13 cellular contexts compared by ENCODE assay signal in genomic region chr17:63966646-63967265, GRCh38. TPM values are rescaled to one million over a fixed set of nuclear protein-coding genes. Genes with fewer than 3 reads are reported as not detected.
DNase-seq lines count a peak whose midpoint lies in the region; ATAC-seq lines count a peak whose summit lies in the region.
"Had no signal": no experiment of that assay in that cellular context is flagged by ENCODE, and none has a peak within 500 bp of the region (broad histone marks: within the 10 kb centered on the region; RNA-seq: fewer than 3 reads in every experiment).

No MANE protein-coding gene starts in this region.

- no peak overlapping the region for H3K4me3 Mint-ChIP-seq in activated CD4-positive, alpha-beta T cell treated with anti-CD3 and anti-CD28 coated beads, Interleukin-2, amount 10 ng/mL, durations not matched to agents 7 days and 5 days
- no peak overlapping the region for H3K4me3 Mint-ChIP-seq in activated naive CD4-positive, alpha-beta T cell treated with anti-CD3 and anti-CD28 coated beads, Interleukin-2, amount 10 ng/mL, durations not matched to agents 7 days and 5 days

- no peaks in the 10 kb centered on the region for H3K36me3 Mint-ChIP-seq in activated CD4-positive, alpha-beta T cell treated with anti-CD3 and anti-CD28 coated beads, Interleukin-2, amount 10 ng/mL, durations not matched to agents 7 days and 5 days (ENCODE audit: low read depth)
- H3K36me3 Mint-ChIP-seq in activated naive CD4-positive, alpha-beta T cell treated with anti-CD3 and anti-CD28 coated beads, Interleukin-2, amount 10 ng/mL, durations not matched to agents 7 days and 5 days, result no peaks in the 10 kb centered on the region

- CTCF ChIA-PET in activated CD4-positive, alpha-beta T cell treated with anti-CD3 and anti-CD28 coated beads, Interleukin-2, amount 10 ng/mL, durations not matched to agents 7 days and 5 days (lab: Charles Lee), result interaction anchor here (0.6 to 3.1 kb wide), 8 partner anchors 10 to 387 kb away, joined by 3 to 19 read pairs (median 4); partner anchors contain the start of gene GH2
- CTCF ChIA-PET in activated naive CD4-positive, alpha-beta T cell treated with anti-CD3 and anti-CD28 coated beads, Interleukin-2, amount 10 ng/mL, durations not matched to agents 7 days and 5 days (lab: Charles Lee), result interaction anchor here (0.8 to 2.9 kb wide), 4 partner anchors 10 to 47 kb away, joined by 3 to 11 read pairs (median 4); no protein-coding TSS in a partner anchor

- DNase-seq in activated CD4-positive, alpha-beta T cell treated with anti-CD3 and anti-CD28 coated beads, Interleukin-2, amount 10 ng/mL, durations not matched to agents 7 days and 5 days, result peak; percentile 48
- DNase-seq in activated CD4-positive, alpha-beta T cell treated with anti-CD3 and anti-CD28 coated beads, Interleukin-2, amount 50 U/mL, for 48 hours, result no peak
- peak; percentile 54 for DNase-seq in activated naive CD4-positive, alpha-beta T cell treated with anti-CD3 and anti-CD28 coated beads, Interleukin-2, amount 10 ng/mL, durations not matched to agents 7 days and 5 days
- DNase-seq in stimulated activated naive CD4-positive, alpha-beta T cell treated with Interleukin-2 at 50 U/mL for 16 hours (lab: John Stamatoyannopoulos, UW), result peak; percentile 10
- DNase-seq in NCI-H2171 treated with DMSO at 0.1 percent for 48 hours (lab: John Stamatoyannopoulos, UW), result no peak
- no peak for DNase-seq in HUDEP-2 (lab: John Stamatoyannopoulos, UW; ENCODE audit: unreplicated experiment in 76 of 76)
- DNase-seq: NCI-H1417, NCI-H774, SHP77, transverse colon had no signal

- POLR2A ChIA-PET in activated CD4-positive, alpha-beta T cell treated with anti-CD3 and anti-CD28 coated beads, Interleukin-2, amount 10 ng/mL, durations not matched to agents 7 days and 5 days (lab: Charles Lee), result no interaction called here

- peak; percentile 53 for ATAC-seq in HG02623 (IDR thresholded peaks at IDR 0.05; ENCODE audit: unreplicated experiment)
- no peak for ATAC-seq in HG02970 (IDR thresholded peaks at IDR 0.05; ENCODE audit: low FRiP score, unreplicated experiment)

- H3K27me3 Mint-ChIP-seq in activated CD4-positive, alpha-beta T cell treated with anti-CD3 and anti-CD28 coated beads, Interleukin-2, amount 10 ng/mL, durations not matched to agents 7 days and 5 days, result peaks cover 2% of the 10 kb centered on the region
- H3K27me3 Mint-ChIP-seq in activated naive CD4-positive, alpha-beta T cell treated with anti-CD3 and anti-CD28 coated beads, Interleukin-2, amount 10 ng/mL, durations not matched to agents 7 days and 5 days, result peaks cover 33% of the 10 kb centered on the region

- H3K9me3 Mint-ChIP-seq in activated CD4-positive, alpha-beta T cell treated with anti-CD3 and anti-CD28 coated beads, Interleukin-2, amount 10 ng/mL, durations not matched to agents 7 days and 5 days, result no peaks in the 10 kb centered on the region
- no peaks in the 10 kb centered on the region for H3K9me3 Mint-ChIP-seq in activated naive CD4-positive, alpha-beta T cell treated with anti-CD3 and anti-CD28 coated beads, Interleukin-2, amount 10 ng/mL, durations not matched to agents 7 days and 5 days

- peak overlapping the region; percentile 9 for H3K27ac Mint-ChIP-seq in activated CD4-positive, alpha-beta T cell treated with anti-CD3 and anti-CD28 coated beads, Interleukin-2, amount 10 ng/mL, durations not matched to agents 7 days and 5 days
- H3K27ac Mint-ChIP-seq in activated naive CD4-positive, alpha-beta T cell treated with anti-CD3 and anti-CD28 coated beads, Interleukin-2, amount 10 ng/mL, durations not matched to agents 7 days and 5 days, result no peak overlapping the region

- H3K4me1 Mint-ChIP-seq in activated CD4-positive, alpha-beta T cell treated with anti-CD3 and anti-CD28 coated beads, Interleukin-2, amount 10 ng/mL, durations not matched to agents 7 days and 5 days, result peaks cover 13% of the 10 kb centered on the region
- H3K4me1 Mint-ChIP-seq in activated naive CD4-positive, alpha-beta T cell treated with anti-CD3 and anti-CD28 coated beads, Interleukin-2, amount 10 ng/mL, durations not matched to agents 7 days and 5 days, result peaks cover 9% of the 10 kb centered on the region

RNA-seq across cellular contexts. Expression of gene SCN4A, which starts 6.0 kb away (rescaled TPM):
- under 1 TPM; 0.04 to 0.17 TPM for total RNA-seq in activated CD4-positive, alpha-beta T cell treated with anti-CD3 and anti-CD28 coated beads, Interleukin-2, amount 10 ng/mL, durations not matched to agents 7 days and 5 days
- total RNA-seq: renal cortical epithelial cell had no signal

RNA-seq across cellular contexts. Expression of gene PRR29, which starts 31.4 kb away (rescaled TPM):
- total RNA-seq in activated CD4-positive, alpha-beta T cell treated with anti-CD3 and anti-CD28 coated beads, Interleukin-2, amount 10 ng/mL, durations not matched to agents 7 days and 5 days, result 1 to 10 TPM; 3.8 TPM
- total RNA-seq: transverse colon had no signal

RNA-seq across cellular contexts. Expression of gene CD79B, which starts 34.6 kb away (rescaled TPM):
- total RNA-seq in activated CD4-positive, alpha-beta T cell treated with anti-CD3 and anti-CD28 coated beads, Interleukin-2, amount 10 ng/mL, durations not matched to agents 7 days and 5 days, result 10 to 100 TPM; 34.6 to 39.9 TPM
- total RNA-seq: renal cortical epithelial cell had no signal

RNA-seq across cellular contexts. Expression of gene GH1, which starts 48.1 kb away (rescaled TPM):
- total RNA-seq in activated CD4-positive, alpha-beta T cell treated with anti-CD3 and anti-CD28 coated beads, Interleukin-2, amount 10 ng/mL, durations not matched to agents 7 days and 5 days, result not detected
- total RNA-seq: renal cortical epithelial cell, transverse colon had no signal

RNA-seq across cellular contexts. Expression of gene ICAM2, which starts 53.7 kb away (rescaled TPM):
- 100 to 1,000 TPM; 113 to 116 TPM for total RNA-seq in activated CD4-positive, alpha-beta T cell treated with anti-CD3 and anti-CD28 coated beads, Interleukin-2, amount 10 ng/mL, durations not matched to agents 7 days and 5 days

Comparison
In these comparisons a context has a peak if more than half of its experiments do, and no peak if none do; other contexts are left out.
1. DNase-seq: peak in activated CD4-positive, alpha-beta T cell treated with anti-CD3 and anti-CD28 coated beads, Interleukin-2, amount 10 ng/mL, durations not matched to agents 7 days and 5 days (single experiment), activated naive CD4-positive, alpha-beta T cell treated with anti-CD3 and anti-CD28 coated beads, Interleukin-2, amount 10 ng/mL, durations not matched to agents 7 days and 5 days (single experiment) and stimulated activated naive CD4-positive, alpha-beta T cell treated with Interleukin-2 at 50 U/mL for 16 hours (single experiment); none in activated CD4-positive, alpha-beta T cell treated with anti-CD3 and anti-CD28 coated beads, Interleukin-2, amount 50 U/mL, for 48 hours (0 of 2), NCI-H2171 treated with DMSO at 0.1 percent for 48 hours (single experiment) and HUDEP-2 (0 of 76).